Comparison of ENCODE assay signal across 8 cellular contexts in the genomic region with DNA sequence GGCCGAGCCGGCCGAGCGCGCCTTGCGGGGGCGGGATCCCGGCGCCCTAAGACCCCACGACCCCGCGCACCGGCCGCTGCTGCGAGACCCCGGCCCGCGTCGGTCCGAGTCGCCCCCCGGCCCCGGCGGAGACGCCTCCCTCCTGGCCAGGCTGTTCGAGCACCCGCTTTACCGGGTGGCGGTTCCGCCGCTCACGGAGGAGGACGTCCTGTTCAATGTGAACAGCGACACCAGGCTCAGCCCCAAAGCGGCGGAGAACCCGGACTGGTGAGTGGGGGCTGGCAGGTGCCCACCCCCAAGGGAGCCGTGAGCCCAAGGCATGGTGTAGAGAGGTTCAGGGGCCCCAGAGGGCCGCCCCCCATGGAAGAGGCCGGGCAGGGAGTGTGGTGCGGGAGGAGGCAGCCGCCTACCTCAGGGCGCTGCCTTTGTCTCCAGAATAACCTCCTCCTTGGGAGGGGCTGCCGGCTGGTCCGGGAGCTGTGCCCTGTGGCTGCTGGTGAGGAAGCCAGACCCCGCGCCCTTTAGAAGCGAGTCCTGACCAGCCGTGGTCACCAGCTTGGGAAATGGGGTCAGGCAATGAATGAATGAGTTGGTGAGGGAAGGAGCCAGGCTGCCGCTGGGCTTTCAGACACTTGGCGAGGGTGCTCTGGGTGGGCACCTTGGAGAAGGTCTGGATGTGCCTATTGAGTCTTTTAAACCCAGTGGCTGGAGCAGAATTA. TPM values are rescaled to one million over a fixed set of nuclear protein-coding genes. Genes with fewer than 3 reads are reported as not detected.
DNase-seq lines count a peak whose midpoint lies in the region; ATAC-seq and TF ChIP-seq lines count a peak whose summit lies in the region.

No MANE protein-coding gene starts in this region.

- H3K4me3 Mint-ChIP-seq in progenitor cell of endocrine pancreas (ENCODE audit: low read depth): peak overlapping the region; percentile 82
- no peak overlapping the region for H3K4me3 Mint-ChIP-seq in activated T-helper 2 cell treated with anti-CD3 and anti-CD28 coated beads, Interferon-gamma antibody, Interleukin-2, Interleukin-4, amounts not matched to agents 10 μg/mL and 5 μg/mL and 100 μg/mL, durations not matched to agents 14 hours and 24 hours and 36 hours (ENCODE audit: low read depth)

- peaks cover 21% of the 10 kb centered on the region for H3K27me3 Mint-ChIP-seq in progenitor cell of endocrine pancreas
- H3K27me3 Mint-ChIP-seq in activated T-helper 2 cell treated with anti-CD3 and anti-CD28 coated beads, Interferon-gamma antibody, Interleukin-2, Interleukin-4, amounts not matched to agents 10 μg/mL and 5 μg/mL and 100 μg/mL, durations not matched to agents 14 hours and 24 hours and 36 hours (ENCODE audit: low read depth): peaks cover 39% of the 10 kb centered on the region

- H3K4me3 ChIP-seq in Panc1 (ENCODE audit: low read depth in 2 of 2, low read length in 2 of 2): peak overlapping the region; percentile 63 to 78

- ATAC-seq in Panc1 (no peak), foreskin keratinocyte (peak; percentile 5)

- no peaks in the 10 kb centered on the region for H3K9me3 Mint-ChIP-seq in progenitor cell of endocrine pancreas (ENCODE audit: low read depth)
- H3K9me3 Mint-ChIP-seq in activated T-helper 2 cell treated with anti-CD3 and anti-CD28 coated beads, Interferon-gamma antibody, Interleukin-2, Interleukin-4, amounts not matched to agents 10 μg/mL and 5 μg/mL and 100 μg/mL, durations not matched to agents 14 hours and 24 hours and 36 hours: no peaks in the 10 kb centered on the region

- peaks cover 19% of the 10 kb centered on the region for H3K36me3 Mint-ChIP-seq in progenitor cell of endocrine pancreas (ENCODE audit: insufficient read depth)
- H3K36me3 Mint-ChIP-seq in activated T-helper 2 cell treated with anti-CD3 and anti-CD28 coated beads, Interferon-gamma antibody, Interleukin-2, Interleukin-4, amounts not matched to agents 10 μg/mL and 5 μg/mL and 100 μg/mL, durations not matched to agents 14 hours and 24 hours and 36 hours (ENCODE audit: low read depth): no peaks in the 10 kb centered on the region

- no TSS peak for BruUV-seq in Panc1 (replicated peaks; lab: Mats Ljungman, UMichigan)

- in situ Hi-C loops in Panc1 (cut with HindIII; ENCODE audit: low pct_unique_long_range_greater_than_20kb, low sequenced_read_pairs): no loop called here

- intact Hi-C loops in Panc1 (cut with micrococcal nuclease; ENCODE audit: unreplicated experiment): no loop called here
- intact Hi-C loops in activated T-helper 2 cell treated with anti-CD3 and anti-CD28 coated beads, Interferon-gamma antibody, Interleukin-2, Interleukin-4, amounts not matched to agents 10 μg/mL and 5 μg/mL and 100 μg/mL, durations not matched to agents 14 hours and 24 hours and 36 hours (cut with micrococcal nuclease): no loop called here

- CTCF ChIA-PET in Panc1 (lab: Charles Lee): no interaction called here

- peaks cover 2% of the 10 kb centered on the region; the same call in 1 of the 2 replicates for H3K36me3 ChIP-seq in Panc1 (ENCODE audit: control insufficient read depth, insufficient read depth, low read length)

- H3K27ac ChIP-seq in Panc1 (ENCODE audit: low read length) (peak overlapping the region; percentile 44; the same call in 1 of the 2 replicates), foreskin keratinocyte (no peak overlapping the region)

- peaks cover 16% of the 10 kb centered on the region for H3K4me1 ChIP-seq in Panc1 (ENCODE audit: control insufficient read depth, insufficient read depth, low read length)
- H3K4me1 ChIP-seq in foreskin keratinocyte: no peaks in the 10 kb centered on the region

- H3K27me3 ChIP-seq in Panc1 (ENCODE audit: control insufficient read depth, insufficient read depth, low read length): no peaks in the 10 kb centered on the region
- H3K27me3 ChIP-seq in foreskin keratinocyte: no peaks in the 10 kb centered on the region

- DNase-seq in COR-L47 (lab: John Stamatoyannopoulos, UW) (peak; percentile 22), Panc1 (ENCODE audit: low read depth, low spot score) (no peak), foreskin keratinocyte (peak in 1 of 2 donors; percentile 23), progenitor cell of endocrine pancreas (ENCODE audit: low spot score, unreplicated experiment) (no peak), NCI-H2081 treated with DMSO at 0.1 percent for 48 hours (lab: John Stamatoyannopoulos, UW) (no peak), amniotic stem cell (lab: John Stamatoyannopoulos, UW) (no peak), COLO829 (ENCODE audit: low spot score) (no peak)
- no peak for DNase-seq in activated T-helper 2 cell treated with anti-CD3 and anti-CD28 coated beads, Interferon-gamma antibody, Interleukin-2, Interleukin-4, amounts not matched to agents 10 μg/mL and 5 μg/mL and 100 μg/mL, durations not matched to agents 14 hours and 24 hours and 36 hours (ENCODE audit: low spot score)

- TF ChIP-seq CTCF in Panc1 (IDR thresholded peaks at IDR 0.05) (no peak), foreskin keratinocyte (conservative IDR thresholded peaks at IDR 0.05) (no peak), progenitor cell of endocrine pancreas (IDR thresholded peaks at IDR 0.05; ENCODE audit: unreplicated experiment) (no peak)

- H3K4me1 Mint-ChIP-seq in progenitor cell of endocrine pancreas (ENCODE audit: low read depth): peaks cover 30% of the 10 kb centered on the region
- peaks cover 2% of the 10 kb centered on the region for H3K4me1 Mint-ChIP-seq in activated T-helper 2 cell treated with anti-CD3 and anti-CD28 coated beads, Interferon-gamma antibody, Interleukin-2, Interleukin-4, amounts not matched to agents 10 μg/mL and 5 μg/mL and 100 μg/mL, durations not matched to agents 14 hours and 24 hours and 36 hours (ENCODE audit: low read depth)

- peak overlapping the region; percentile 43 for H3K27ac Mint-ChIP-seq in progenitor cell of endocrine pancreas
- no peak overlapping the region for H3K27ac Mint-ChIP-seq in activated T-helper 2 cell treated with anti-CD3 and anti-CD28 coated beads, Interferon-gamma antibody, Interleukin-2, Interleukin-4, amounts not matched to agents 10 μg/mL and 5 μg/mL and 100 μg/mL, durations not matched to agents 14 hours and 24 hours and 36 hours

- no peaks in the 10 kb centered on the region for H3K9me3 ChIP-seq in Panc1 (ENCODE audit: control insufficient read depth, insufficient read depth, low read depth, low read length)

- POLR2A ChIA-PET in Panc1 (lab: Charles Lee): no interaction called here

RNA-seq across cellular contexts. Expression of a gene that starts 1.3 kb away (rescaled TPM):
- total RNA-seq in Panc1 (2021; ENCODE audit: unreplicated experiment) (62.4 TPM), foreskin keratinocyte (17.5 and 18.2 TPM in 2 replicates), progenitor cell of endocrine pancreas (32.9 and 33.3 TPM in 2 replicates)
- 91.8 TPM for polyA plus RNA-seq in Panc1 (2012; ENCODE audit: insufficient read length)
- 20.6 and 22.9 TPM in 2 replicates for polyA plus RNA-seq in foreskin keratinocyte
- 0.74 and 1.3 TPM in 2 replicates for total RNA-seq in activated T-helper 2 cell treated with anti-CD3 and anti-CD28 coated beads, Interferon-gamma antibody, Interleukin-2, Interleukin-4, amounts not matched to agents 10 μg/mL and 5 μg/mL and 100 μg/mL, durations not matched to agents 14 hours and 24 hours and 36 hours
